In the genomic region with DNA sequence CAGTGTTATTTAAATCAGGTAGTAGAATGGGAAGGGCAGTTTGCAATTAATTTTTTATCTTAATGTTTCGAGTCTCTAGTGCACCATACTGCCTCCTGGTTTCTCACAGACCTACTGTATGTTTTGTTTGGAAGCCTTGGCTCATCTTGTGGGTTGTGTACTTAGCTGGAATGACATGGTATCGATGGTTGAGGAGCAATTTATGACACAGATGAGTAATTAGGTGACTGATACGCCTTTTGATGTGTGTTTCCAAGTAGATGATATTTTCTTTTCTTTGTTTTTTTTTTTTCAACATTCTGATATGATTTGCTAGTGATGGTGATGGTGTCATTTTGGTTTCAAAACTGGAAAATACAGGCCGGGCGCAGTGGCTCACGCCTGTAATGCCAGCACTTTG, we compare ENCODE assay signal across 26 cellular contexts. TPM values are rescaled to one million over a fixed set of nuclear protein-coding genes. Genes with fewer than 3 reads are reported as not detected.
DNase-seq lines count a peak whose midpoint lies in the region; ATAC-seq and TF ChIP-seq lines count a peak whose summit lies in the region.
"Had no signal": no experiment of that assay in that cellular context is flagged by ENCODE, and none has a peak within 500 bp of the region (broad histone marks: within the 10 kb centered on the region; RNA-seq: fewer than 3 reads in every experiment).

No MANE protein-coding gene starts in this region.

- peaks cover 94% of the 10 kb centered on the region for H3K79me2 ChIP-seq in PC-3 (ENCODE audit: low read length)
- peaks cover 14% of the 10 kb centered on the region for H3K79me2 ChIP-seq in trophoblast cell (ENCODE audit: control insufficient read depth, insufficient read depth, low read length, poor library complexity)

- ATAC-seq in PC-3: no peak; the same call in 1 of the 2 replicates
- no peak for ATAC-seq in stimulated activated naive CD8-positive, alpha-beta T cell treated with anti-CD3 and anti-CD28 coated beads, Interleukin-15, amount 100 ng/mL, for 72 hours
- ATAC-seq: HCT116, left lobe of liver, right cardiac atrium had no signal

- no peak overlapping the region for H3K18ac ChIP-seq in trophoblast cell (ENCODE audit: low read length)

- no peak overlapping the region for H2AK5ac ChIP-seq in trophoblast cell (ENCODE audit: low read length)

- H2AFZ ChIP-seq in PC-3 (ENCODE audit: low read length) (no peak overlapping the region), trophoblast cell (ENCODE audit: insufficient read depth, low read length, poor library complexity) (no peak overlapping the region)
- H2AFZ ChIP-seq: neural progenitor cell had no signal

- WGBS in trophoblast cell (ENCODE audit: extremely low coverage, insufficient coverage, insufficient read length): no CpG with 5 or more reads among the region's 6 CpGs

- 0 out of 2 replicates have a peak, but pooled peaks cover 4% of the 10 kb centered on the region for H4K20me1 ChIP-seq in PC-3 (ENCODE audit: low read length)

- peak; percentile 78 for DNase-seq in Daoy (ENCODE audit: low read depth)
- peak; percentile 75 for DNase-seq in PC-3
- DNase-seq in chondrocyte (ENCODE audit: low spot score): no peak
- DNase-seq in trophoblast cell: no peak
- DNase-seq in NCI-H748 treated with DMSO at 0.1 percent for 48 hours (lab: John Stamatoyannopoulos, UW): no peak
- no peak for DNase-seq in stimulated activated naive CD8-positive, alpha-beta T cell treated with anti-CD3 and anti-CD28 coated beads, Interleukin-15, amount 100 ng/mL, for 72 hours
- no peak for DNase-seq in NCI-H1105 treated with DMSO at 0.1 percent for 48 hours (lab: John Stamatoyannopoulos, UW)
- DNase-seq in RWPE1 (ENCODE audit: low spot score): no peak
- DNase-seq: activated CD4-positive, alpha-beta T cell treated with anti-CD3 and anti-CD28 coated beads for 48 hours; activated effector memory CD4-positive, alpha-beta T cell treated with Interleukin-2 at 50 U/mL for 16 hours; anterior cingulate cortex; DMS153; mesendoderm; NCI-H1092; NCI-H187; NCI-H526; posterior cingulate gyrus; right cardiac atrium; stimulated activated CD4-positive, alpha-beta T cell treated with anti-CD3 and anti-CD28 coated beads, Interleukin-4, amount 100 ng/mL, for 1 hour had no signal

- H3K4me3 Mint-ChIP-seq in chondrocyte (ENCODE audit: unreplicated experiment): no peak overlapping the region
- H3K4me3 Mint-ChIP-seq in stimulated activated naive CD8-positive, alpha-beta T cell treated with anti-CD3 and anti-CD28 coated beads, Interleukin-15, amount 100 ng/mL, for 72 hours: no peak overlapping the region
- H3K4me3 Mint-ChIP-seq: neural progenitor cell; T-helper 2 cell treated with Interferon-gamma antibody and Interleukin-4, amounts not matched to agents 5 μg/mL and 100 μg/mL, for 36 hours; type B pancreatic cell had no signal

- no peak overlapping the region for H2BK12ac ChIP-seq in trophoblast cell (ENCODE audit: low read length)

- H3K27me3 ChIP-seq in PC-3 (ENCODE audit: low read length): no peaks in the 10 kb centered on the region
- no peaks in the 10 kb centered on the region for H3K27me3 ChIP-seq in trophoblast cell (ENCODE audit: insufficient read depth, low read length)
- H3K27me3 ChIP-seq: neural progenitor cell had no signal

- no peak overlapping the region for H4K91ac ChIP-seq in trophoblast cell (ENCODE audit: low read depth, low read length)

- no peak overlapping the region for H3K9ac ChIP-seq in PC-3 (ENCODE audit: low read length)
- H3K9ac ChIP-seq in trophoblast cell (ENCODE audit: low read length): no peak overlapping the region
- H3K9ac ChIP-seq: neural progenitor cell had no signal

- no peak overlapping the region for H4K8ac ChIP-seq in trophoblast cell (ENCODE audit: low read depth, low read length)

- H3K9me3 Mint-ChIP-seq in chondrocyte (ENCODE audit: low read depth): peaks cover 3% of the 10 kb centered on the region
- H3K9me3 Mint-ChIP-seq in stimulated activated naive CD8-positive, alpha-beta T cell treated with anti-CD3 and anti-CD28 coated beads, Interleukin-15, amount 100 ng/mL, for 72 hours: no peaks in the 10 kb centered on the region
- H3K9me3 Mint-ChIP-seq: activated naive CD4-positive, alpha-beta T cell treated with anti-CD3 and anti-CD28 coated beads, Interleukin-2, amount 50 U/mL, for 72 hours; T-helper 2 cell treated with Interferon-gamma antibody and Interleukin-4, amounts not matched to agents 5 μg/mL and 100 μg/mL, for 36 hours; type B pancreatic cell had no signal

- H3K27me3 Mint-ChIP-seq in chondrocyte (ENCODE audit: low read depth): no peaks in the 10 kb centered on the region
- H3K27me3 Mint-ChIP-seq in stimulated activated naive CD8-positive, alpha-beta T cell treated with anti-CD3 and anti-CD28 coated beads, Interleukin-15, amount 100 ng/mL, for 72 hours: peaks cover 10% of the 10 kb centered on the region
- H3K27me3 Mint-ChIP-seq: type B pancreatic cell had no signal

- no peaks in the 10 kb centered on the region for H3K9me3 ChIP-seq in PC-3 (ENCODE audit: low read length)
- no peaks in the 10 kb centered on the region for H3K9me3 ChIP-seq in trophoblast cell (ENCODE audit: insufficient read depth, low read depth, low read length)

- peaks cover 75% of the 10 kb centered on the region for H3K4me1 Mint-ChIP-seq in chondrocyte (ENCODE audit: low read depth)
- peaks cover 6% of the 10 kb centered on the region for H3K4me1 Mint-ChIP-seq in stimulated activated naive CD8-positive, alpha-beta T cell treated with anti-CD3 and anti-CD28 coated beads, Interleukin-15, amount 100 ng/mL, for 72 hours

- intact Hi-C loops in PC-3 (cut with micrococcal nuclease): no loop called here

- peaks cover 27% of the 10 kb centered on the region for H3K36me3 Mint-ChIP-seq in chondrocyte (ENCODE audit: low read depth)
- H3K36me3 Mint-ChIP-seq: activated naive CD4-positive, alpha-beta T cell treated with anti-CD3 and anti-CD28 coated beads, Interleukin-2, amount 50 U/mL, for 72 hours had no signal

- no peak overlapping the region for H3K23ac ChIP-seq in trophoblast cell (ENCODE audit: low read length)

- no peak overlapping the region for H3K4me3 ChIP-seq in PC-3 (ENCODE audit: low read length)
- H3K4me3 ChIP-seq in trophoblast cell (ENCODE audit: low read depth, low read length): no peak overlapping the region
- H3K4me3 ChIP-seq: neural progenitor cell had no signal

- peak; percentile 29; the same call in 1 of the 2 replicates for TF ChIP-seq CTCF in PC-3 (conservative IDR thresholded peaks at IDR 0.05; ENCODE audit: low read depth, low read length)
- no peak for TF ChIP-seq CTCF in chondrocyte (IDR thresholded peaks at IDR 0.05)
- TF ChIP-seq CTCF in RWPE1 (conservative IDR thresholded peaks at IDR 0.05; ENCODE audit: low read depth): no peak

- POLR2A ChIA-PET in PC-3 (lab: Charles Lee; ENCODE audit: unreplicated experiment) (no interaction called here), RWPE1 (lab: Yijun Ruan, JAX; ENCODE audit: low non-redundant PET) (no interaction called here)

- peak overlapping the region; percentile 3 for H3K27ac Mint-ChIP-seq in chondrocyte (ENCODE audit: unreplicated experiment)
- no peak overlapping the region for H3K27ac Mint-ChIP-seq in stimulated activated naive CD8-positive, alpha-beta T cell treated with anti-CD3 and anti-CD28 coated beads, Interleukin-15, amount 100 ng/mL, for 72 hours
- H3K27ac Mint-ChIP-seq: activated naive CD4-positive, alpha-beta T cell treated with anti-CD3 and anti-CD28 coated beads, Interleukin-2, amount 50 U/mL, for 72 hours; neural progenitor cell; T-helper 2 cell treated with Interferon-gamma antibody and Interleukin-4, amounts not matched to agents 5 μg/mL and 100 μg/mL, for 36 hours; type B pancreatic cell had no signal

- no peaks in the 10 kb centered on the region for H3K9me2 ChIP-seq in PC-3 (replicated peaks; ENCODE audit: low read length)

- H2BK5ac ChIP-seq in trophoblast cell (ENCODE audit: low read depth, low read length, poor library complexity): no peak overlapping the region

- peaks cover 7% of the 10 kb centered on the region for H3F3A ChIP-seq in PC-3 (ENCODE audit: low read length, unreplicated experiment)

- no TSS peak for BruUV-seq in PC-3 (replicated peaks; lab: Mats Ljungman, UMichigan)

- peaks cover 1% of the 10 kb centered on the region for H3K79me1 ChIP-seq in trophoblast cell (ENCODE audit: low read length)

- H3K14ac ChIP-seq in trophoblast cell (ENCODE audit: low read length): no peak overlapping the region

- peak overlapping the region; percentile 20 for H3K4me2 ChIP-seq in PC-3 (ENCODE audit: low read length)
- H3K4me2 ChIP-seq in trophoblast cell (ENCODE audit: low read length): no peak overlapping the region
- H3K4me2 ChIP-seq: neural progenitor cell had no signal

- H2BK120ac ChIP-seq in trophoblast cell (ENCODE audit: insufficient read depth, low read length, poor library complexity): no peak overlapping the region

- CTCF ChIA-PET in PC-3 (lab: Charles Lee): no interaction called here
- CTCF ChIA-PET in RWPE1 (lab: Yijun Ruan, JAX): no interaction called here

- H4K12ac ChIP-seq in trophoblast cell (ENCODE audit: low read depth, low read length): no peak overlapping the region

- peaks cover 36% of the 10 kb centered on the region for H3K36me3 ChIP-seq in PC-3 (ENCODE audit: low read depth, low read length)
- H3K36me3 ChIP-seq in trophoblast cell (ENCODE audit: control insufficient read depth in 1 of 2, insufficient read depth in 2 of 2, low read length in 2 of 2): peaks cover 5 to 23% of the 10 kb centered on the region in 2 experiments

- H3K4ac ChIP-seq in trophoblast cell (ENCODE audit: low read depth, low read length): peak overlapping the region; percentile 49

- H3K27ac ChIP-seq in PC-3 (ENCODE audit: low read length) (peak overlapping the region; percentile 23), trophoblast cell (ENCODE audit: low read depth, low read length) (no peak overlapping the region), RWPE1 (no peak overlapping the region)
- H3K27ac ChIP-seq: epithelial cell of prostate, neural progenitor cell had no signal

- H3K4me1 ChIP-seq in PC-3 (ENCODE audit: insufficient read depth, low read length) (peaks cover 31% of the 10 kb centered on the region), trophoblast cell (ENCODE audit: control insufficient read depth in 1 of 2, insufficient read depth in 2 of 2, low read length in 2 of 2) (peaks cover 1 to 8% of the 10 kb centered on the region in 2 experiments)

RNA-seq across cellular contexts. Expression of a gene that starts 16.1 kb away (rescaled TPM):
- 114 and 124 TPM in 2 replicates for total RNA-seq in Daoy (2014; rRNA removed; shearing (Covaris generic))
- total RNA-seq in PC-3 (2014; rRNA removed): 169 and 273 TPM in 2 replicates
- 181 to 189 TPM (median 182 TPM) in 3 replicates for total RNA-seq in chondrocyte
- 550 and 590 TPM in 2 replicates for polyA plus RNA-seq in trophoblast cell (2013)

Comparison
In these comparisons a context has a peak if more than half of its experiments do, and no peak if none do; other contexts are left out.
1. DNase-seq: peak in Daoy (single experiment) and PC-3 (single experiment); none in chondrocyte (single experiment), trophoblast cell (0 of 2), NCI-H748 treated with DMSO at 0.1 percent for 48 hours (single experiment), stimulated activated naive CD8-positive, alpha-beta T cell treated with anti-CD3 and anti-CD28 coated beads, Interleukin-15, amount 100 ng/mL, for 72 hours (0 of 2), NCI-H1105 treated with DMSO at 0.1 percent for 48 hours (single experiment) and RWPE1 (single experiment).